9 cellular contexts compared by ENCODE assay signal in genomic region chr2:231615058-231615671, GRCh38. TPM values are rescaled to one million over a fixed set of nuclear protein-coding genes. Genes with fewer than 3 reads are reported as not detected.
DNase-seq lines count a peak whose midpoint lies in the region; ATAC-seq, FAIRE-seq and TF ChIP-seq lines count a peak whose summit lies in the region.
"Had no signal": no experiment of that assay in that cellular context is flagged by ENCODE, and none has a peak within 500 bp of the region (broad histone marks: within the 10 kb centered on the region; RNA-seq: fewer than 3 reads in every experiment).

No MANE protein-coding gene starts in this region.

- H3K79me2 ChIP-seq in keratinocyte (ENCODE audit: control insufficient read depth, insufficient read depth, low read length) = no peaks in the 10 kb centered on the region

- no peaks in the 10 kb centered on the region for H4K20me1 ChIP-seq in keratinocyte (ENCODE audit: control insufficient read depth, extremely low read depth, insufficient read depth, low read length)

- H3K27ac Mint-ChIP-seq in activated naive CD8-positive, alpha-beta T cell = peak overlapping the region; percentile 97

- H3K9ac ChIP-seq in keratinocyte (ENCODE audit: control insufficient read depth, extremely low read depth, insufficient read depth, low read length) = peak overlapping the region; percentile 80

- no peak for FAIRE-seq in keratinocyte (lab: Jason Lieb, UNC)

- H3K27ac ChIP-seq in keratinocyte (ENCODE audit: control insufficient read depth, insufficient read depth, low read length) = peak overlapping the region; percentile 90
- peak overlapping the region; percentile 89 to 98 (median 96) for H3K27ac ChIP-seq in stomach

- H3K4me3 Mint-ChIP-seq in activated naive CD8-positive, alpha-beta T cell = peak overlapping the region; percentile 83

- TF ChIP-seq EP300 in stomach (IDR thresholded peaks at IDR 0.05) = no peak

- TF ChIP-seq POLR2A in stomach (IDR thresholded peaks at IDR 0.05) = no peak

- H3K4me2 ChIP-seq in keratinocyte (ENCODE audit: control insufficient read depth, extremely low read depth, insufficient read depth, low read depth, low read length) = peak overlapping the region; percentile 69

- H3K27me3 Mint-ChIP-seq in activated naive CD8-positive, alpha-beta T cell = no peaks in the 10 kb centered on the region

- H3K9me3 Mint-ChIP-seq in activated naive CD8-positive, alpha-beta T cell (ENCODE audit: low read depth) = no peaks in the 10 kb centered on the region

- H3K36me3 ChIP-seq in keratinocyte (ENCODE audit: control insufficient read depth in 2 of 2, extremely low read depth in 1 of 2, insufficient read depth in 2 of 2, low read length in 2 of 2) (no peaks in the 10 kb centered on the region), stomach (no peaks in the 10 kb centered on the region)

- H3K36me3 Mint-ChIP-seq in activated naive CD8-positive, alpha-beta T cell = no peaks in the 10 kb centered on the region

- dilution Hi-C loops in keratinocyte (cut with MboI; ENCODE audit: extremely low pct_ligation_motif_present, low sequenced_read_pairs) = no loop called here

- H3K9me3 ChIP-seq in keratinocyte (ENCODE audit: control insufficient read depth, low read depth, low read length) (no peaks in the 10 kb centered on the region), stomach (no peaks in the 10 kb centered on the region)

- DNase-seq in DMS79 treated with DMSO at 0.1 percent for 48 hours (lab: John Stamatoyannopoulos, UW) (peak; percentile 56), DMS79 (lab: John Stamatoyannopoulos, UW) (no peak), keratinocyte (ENCODE audit: low read depth, low spot score) (no peak), stomach (no peak), SHP77 (lab: John Stamatoyannopoulos, UW) (no peak), COLO829 (ENCODE audit: low spot score) (no peak)

- H3K9me1 ChIP-seq in keratinocyte (ENCODE audit: control insufficient read depth, extremely low read depth, insufficient read depth, low read length) = peaks cover 3% of the 10 kb centered on the region

- WGBS in stomach, 5 donors = 33 to 47% (median 44%) methylated on average over 24 to 31 of the region's 31 CpGs

- intact Hi-C loops in stomach (cut with DNase I; ENCODE audit: low total_unique reads) = no loop called here

- H3K27me3 ChIP-seq in keratinocyte (ENCODE audit: control insufficient read depth, extremely low read depth, insufficient read depth, low read length) (no peaks in the 10 kb centered on the region), stomach (peaks cover 0 to 14% (median 0%) of the 10 kb centered on the region in 3 donors)

- H2AFZ ChIP-seq in keratinocyte (ENCODE audit: control insufficient read depth, low read length) = peak overlapping the region; percentile 77

- peaks cover 55% of the 10 kb centered on the region for H3K4me1 ChIP-seq in keratinocyte (ENCODE audit: control insufficient read depth, extremely low read depth, insufficient read depth, low read length)
- peaks cover 41 to 50% (median 46%) of the 10 kb centered on the region in 4 donors for H3K4me1 ChIP-seq in stomach

- peaks cover 47% of the 10 kb centered on the region for H3K4me1 Mint-ChIP-seq in activated naive CD8-positive, alpha-beta T cell (ENCODE audit: low read depth)

- H3K4me3 ChIP-seq in keratinocyte (ENCODE audit: control insufficient read depth in 2 of 3, extremely low read depth in 1 of 3, insufficient read depth in 2 of 3, low read depth in 1 of 3, low read length in 3 of 3) = peak overlapping the region in 1 of 3 experiments; percentile 34
- peak overlapping the region; percentile 48 to 56 (median 50) for H3K4me3 ChIP-seq in stomach

- TF ChIP-seq CTCF in keratinocyte (optimal IDR thresholded peaks at IDR 0.05 in 1 of 3, IDR thresholded peaks at IDR 0.05 in 1 of 3, conservative IDR thresholded peaks at IDR 0.05 in 1 of 3; ENCODE audit: extremely low read depth in 1 of 3, insufficient read depth in 2 of 3, low read length in 3 of 3) = peak in 1 of 3 experiments; percentile 52
- TF ChIP-seq CTCF in stomach (IDR thresholded peaks at IDR 0.05) = no peak

- no peak for ATAC-seq in GM18861 (IDR thresholded peaks at IDR 0.05; ENCODE audit: unreplicated experiment)

RNA-seq across cellular contexts. Expression of gene TEX44, which starts 22.5 kb away (rescaled TPM):
- not detected in 3 replicates for polyA plus RNA-seq in keratinocyte
- not detected for polyA plus RNA-seq in keratinocyte (2011; ENCODE audit: low read depth)
- not detected in 2 replicates for polyA plus RNA-seq in keratinocyte (2011; cell fraction: cytosol; rRNA removed)
- not detected in 2 replicates for polyA plus RNA-seq in keratinocyte (2011; cell fraction: nucleus; rRNA removed)
- not detected in 2 replicates for polyA plus RNA-seq in keratinocyte (2012; ENCODE audit: low replicate concordance)
- polyA minus RNA-seq in keratinocyte = not detected in 3 replicates
- polyA minus RNA-seq in keratinocyte (2011; cell fraction: cytosol; rRNA and poly(A)+ RNA removed) = not detected
- polyA minus RNA-seq in keratinocyte (2011; cell fraction: nucleus; rRNA and poly(A)+ RNA removed) = not detected in 2 replicates
- total RNA-seq in stomach = not detected
- not detected for polyA plus RNA-seq in stomach
- total RNA-seq: T-helper 1 cell treated with Interleukin-12 subunit alpha and Interleukin-12 subunit beta and Interleukin-4 antibody, amounts not matched to agents 30 ng/mL and 1 ng/mL, for 36 hours had no signal
